In genomic region chr6:158011980-158012566, GRCh38 we compare ENCODE assay signal across 14 cellular contexts. TPM values are rescaled to one million over a fixed set of nuclear protein-coding genes. Genes with fewer than 3 reads are reported as not detected.
DNase-seq lines count a peak whose midpoint lies in the region; ATAC-seq and TF ChIP-seq lines count a peak whose summit lies in the region.
"Had no signal": no experiment of that assay in that cellular context is flagged by ENCODE, and none has a peak within 500 bp of the region (broad histone marks: within the 10 kb centered on the region; RNA-seq: fewer than 3 reads in every experiment).

No MANE protein-coding gene starts in this region.

- peak overlapping the region; percentile 93 for H3K27ac Mint-ChIP-seq in T-helper 17 cell

- H3K4me3 ChIP-seq in heart right ventricle: no peak overlapping the region
- H3K4me3 ChIP-seq: lung had no signal

- ATAC-seq in heart right ventricle: no peak
- ATAC-seq in T-helper 17 cell: no peak
- no peak for ATAC-seq in GM21528 (IDR thresholded peaks at IDR 0.05; ENCODE audit: low FRiP score, unreplicated experiment)
- no peak for ATAC-seq in GM21381 (IDR thresholded peaks at IDR 0.05; ENCODE audit: unreplicated experiment)

- no peak overlapping the region for H3K4me3 Mint-ChIP-seq in T-helper 17 cell
- H3K4me3 Mint-ChIP-seq: central memory CD8-positive, alpha-beta T cell had no signal

- peaks cover 64% of the 10 kb centered on the region for H3K4me1 Mint-ChIP-seq in T-helper 17 cell

- DNase-seq in cardiac septum (ENCODE audit: low spot score) (peak; percentile 38), heart right ventricle (no peak), T-helper 17 cell (no peak), mesenteric fat pad (ENCODE audit: low spot score) (peak; percentile 59), NK-92 (lab: John Stamatoyannopoulos, UW; ENCODE audit: unreplicated experiment) (no peak)
- no peak for DNase-seq in stimulated activated CD4-positive, alpha-beta T cell treated with anti-CD3 and anti-CD28 coated beads, Interleukin-4, amount 100 ng/mL, for 1 hour
- DNase-seq: activated naive CD4-positive, alpha-beta T cell treated with anti-CD3 and anti-CD28 coated beads, Interleukin-2, amount 50 U/mL, for 16 hours; erythroblast; NCI-H1092; NCI-H510A had no signal

- H3K27me3 ChIP-seq in heart right ventricle: no peaks in the 10 kb centered on the region

- H3K4me1 ChIP-seq in heart right ventricle: peaks cover 15 to 66% (median 44%) of the 10 kb centered on the region in 9 donors

- H3K9me3 ChIP-seq in heart right ventricle: peaks cover 0 to 6% (median 0%) of the 10 kb centered on the region in 11 donors
- H3K9me3 ChIP-seq in T-helper 17 cell (ENCODE audit: control insufficient read depth, low read length, poor library complexity, severe bottlenecking): no peaks in the 10 kb centered on the region

- no peaks in the 10 kb centered on the region for H3K27me3 Mint-ChIP-seq in T-helper 17 cell
- H3K27me3 Mint-ChIP-seq: central memory CD8-positive, alpha-beta T cell had no signal

- peaks cover 2% of the 10 kb centered on the region for H3K36me3 Mint-ChIP-seq in T-helper 17 cell (ENCODE audit: low read depth)

- WGBS in heart right ventricle, 2 donors: 76 to 79% methylated on average over 7 of the region's 7 CpGs

- no peak for TF ChIP-seq CTCF in heart right ventricle (IDR thresholded peaks at IDR 0.05)

- H3K36me3 ChIP-seq in heart right ventricle: no peaks in the 10 kb centered on the region

- peak overlapping the region in 4 of 10 donors; percentile 25 to 61 (median 46) for H3K27ac ChIP-seq in heart right ventricle

- intact Hi-C loops in cardiac septum (cut with DNase I) (no loop called here), heart right ventricle (cut with DNase I) (no loop called here)

RNA-seq across cellular contexts. Expression of gene SYNJ2, which starts 30.4 kb away (rescaled TPM):
- total RNA-seq in cardiac septum: 24.0 TPM
- 10 to 100 TPM; 14.0 to 27.8 (median 19.6) TPM for total RNA-seq in heart right ventricle
- polyA plus RNA-seq in heart right ventricle: 10 to 100 TPM; 14.5 to 17.6 TPM
- total RNA-seq in T-helper 17 cell: 10 to 100 TPM; 43.6 to 45.0 TPM
- total RNA-seq in mesenteric fat pad: 7.5 TPM

Comparison
In these comparisons a context has a peak if more than half of its experiments do, and no peak if none do; other contexts are left out.
1. DNase-seq: peak in cardiac septum (single experiment) and mesenteric fat pad (single experiment); none in heart right ventricle (0 of 2), T-helper 17 cell (0 of 3), stimulated activated CD4-positive, alpha-beta T cell treated with anti-CD3 and anti-CD28 coated beads, Interleukin-4, amount 100 ng/mL, for 1 hour (single experiment) and NK-92 (single experiment).